Comparison of ENCODE assay signal across 1 cellular context in genomic region chr4:100095729-100096595, GRCh38.
TF ChIP-seq lines count a peak whose summit lies in the region.

No MANE protein-coding gene starts in this region.

TF ChIP-seq in HepG2, 621 proteins besides CTCF, POLR2A, EP300 and RAD21 (continued from another document and continues in another):
- TF ChIP-seq LBX2 (CRISPR knock-in tag; IDR thresholded peaks at IDR 0.05; ENCODE audit: borderline replicate concordance) (no peak), SP140L (CRISPR knock-in tag; IDR thresholded peaks at IDR 0.05; ENCODE audit: borderline replicate concordance) (no peak), XRCC5 (optimal IDR thresholded peaks at IDR 0.05; ENCODE audit: low read length) (peak; percentile 65), ZNF317 (CRISPR knock-in tag; IDR thresholded peaks at IDR 0.05) (peak; percentile 50; the same call in 1 of the 2 replicates), SIN3A (IDR thresholded peaks at IDR 0.05; ENCODE audit: borderline replicate concordance, low read depth, low read length) (no peak), ZNF281 (CRISPR knock-in tag; IDR thresholded peaks at IDR 0.05; ENCODE audit: borderline replicate concordance) (no peak), ZBTB46 (CRISPR knock-in tag; IDR thresholded peaks at IDR 0.05; ENCODE audit: borderline replicate concordance) (no peak), ZNF614 (CRISPR knock-in tag; IDR thresholded peaks at IDR 0.05; ENCODE audit: borderline replicate concordance) (peak; percentile 93), TRIM24 (CRISPR knock-in tag; IDR thresholded peaks at IDR 0.05) (0 out of 2 replicates have a peak, but pooled peaks have one; percentile 32), RXRB (CRISPR knock-in tag; IDR thresholded peaks at IDR 0.05; ENCODE audit: borderline replicate concordance) (peak; percentile 49; the same call in 1 of the 2 replicates), ZNF101 (CRISPR knock-in tag; IDR thresholded peaks at IDR 0.05; ENCODE audit: borderline replicate concordance, low read depth) (no peak), GABPB1 (CRISPR knock-in tag; IDR thresholded peaks at IDR 0.05) (no peak), CBX1 (IDR thresholded peaks at IDR 0.05; ENCODE audit: low read depth) (no peak), TGIF2 (CRISPR knock-in tag; IDR thresholded peaks at IDR 0.05) (no peak), NR2F6 (IDR thresholded peaks at IDR 0.05) (no peak), NR2F6 (CRISPR knock-in tag; IDR thresholded peaks at IDR 0.05) (peak; percentile 23; the same call in 1 of the 2 replicates), ELF3 (CRISPR knock-in tag; IDR thresholded peaks at IDR 0.05) (peak; percentile 31; the same call in 1 of the 2 replicates), FOXJ3 (CRISPR knock-in tag; IDR thresholded peaks at IDR 0.05; ENCODE audit: borderline replicate concordance) (no peak), ARNTL (CRISPR knock-in tag; IDR thresholded peaks at IDR 0.05) (no peak), NFYB (CRISPR knock-in tag; IDR thresholded peaks at IDR 0.05) (no peak), CENPT (CRISPR knock-in tag; IDR thresholded peaks at IDR 0.05; ENCODE audit: low read depth) (no peak), CREB1 (IDR thresholded peaks at IDR 0.05) (no peak), CREB1 (CRISPR knock-in tag; IDR thresholded peaks at IDR 0.05) (no peak), ZFX (CRISPR knock-in tag; IDR thresholded peaks at IDR 0.05; ENCODE audit: low read depth) (peak; percentile 29; the same call in 1 of the 2 replicates), IKZF5 (CRISPR knock-in tag; IDR thresholded peaks at IDR 0.05) (0 out of 2 replicates have a peak, but pooled peaks have one; percentile 38), ZNF230 (CRISPR knock-in tag; IDR thresholded peaks at IDR 0.05) (no peak), MYNN (CRISPR knock-in tag; IDR thresholded peaks at IDR 0.05; ENCODE audit: low read depth) (no peak), HOMEZ (CRISPR knock-in tag; IDR thresholded peaks at IDR 0.05; ENCODE audit: low read depth) (0 out of 2 replicates have a peak, but pooled peaks have one; percentile 37), ZNF432 (CRISPR knock-in tag; IDR thresholded peaks at IDR 0.05; ENCODE audit: borderline replicate concordance) (no peak), HMGXB3 (CRISPR knock-in tag; IDR thresholded peaks at IDR 0.05; ENCODE audit: borderline replicate concordance) (0 out of 2 replicates have a peak, but pooled peaks have one; percentile 51), POGZ (CRISPR knock-in tag; IDR thresholded peaks at IDR 0.05) (peak; percentile 80), SP1 (IDR thresholded peaks at IDR 0.05) (no peak), SP1 (CRISPR knock-in tag; IDR thresholded peaks at IDR 0.05) (no peak), SMC3 (IDR thresholded peaks at IDR 0.05; ENCODE audit: low read length) (peak; percentile 59), TP53 (CRISPR knock-in tag; conservative IDR thresholded peaks at IDR 0.05) (no peak), FOXA1 (IDR thresholded peaks at IDR 0.05) (no peak), FOXA1 (CRISPR knock-in tag; IDR thresholded peaks at IDR 0.05) (0 out of 2 replicates have a peak, but pooled peaks have one; percentile 22), SIX1 (CRISPR knock-in tag; IDR thresholded peaks at IDR 0.05; ENCODE audit: borderline replicate concordance) (peak; percentile 14; the same call in 1 of the 2 replicates), MIXL1 (CRISPR knock-in tag; IDR thresholded peaks at IDR 0.05) (peak; percentile 96), JUN (CRISPR knock-in tag; IDR thresholded peaks at IDR 0.05) (no peak), FOXO1 (CRISPR knock-in tag; IDR thresholded peaks at IDR 0.05) (no peak; the same call in 1 of the 2 replicates), ZNF816 (CRISPR knock-in tag; IDR thresholded peaks at IDR 0.05; ENCODE audit: borderline replicate concordance) (no peak), LRRFIP1 (CRISPR knock-in tag; conservative IDR thresholded peaks at IDR 0.05) (no peak), ARID5B (CRISPR knock-in tag; IDR thresholded peaks at IDR 0.05) (peak; percentile 75)
